Comparison of ENCODE assay signal across 18 cellular contexts in genomic region chr4:168388890-168389289, GRCh38.
DNase-seq lines count a peak whose midpoint lies in the region; ATAC-seq and TF ChIP-seq lines count a peak whose summit lies in the region.
"Had no signal": no experiment of that assay in that cellular context is flagged by ENCODE, and none has a peak within 500 bp of the region (broad histone marks: within the 10 kb centered on the region; RNA-seq: fewer than 3 reads in every experiment).

No MANE protein-coding gene starts in this region.

- no peak overlapping the region for H3K9ac ChIP-seq in SK-N-SH

- no peaks in the 10 kb centered on the region for H3K27me3 ChIP-seq in SK-N-SH (ENCODE audit: insufficient read depth)
- H3K27me3 ChIP-seq: cardiac muscle cell, right lobe of liver had no signal

- H3K4me3 ChIP-seq in SK-N-SH (ENCODE audit: low read depth in 2 of 2, low read length in 1 of 2) (no peak overlapping the region), fibroblast of mammary gland (ENCODE audit: control insufficient read depth, low read depth, low read length) (no peak overlapping the region)
- H3K4me3 ChIP-seq: cardiac muscle cell, lower lobe of right lung, right lobe of liver had no signal

- 50% methylated on average over 1 of the region's 1 CpG for WGBS in SK-N-SH (ENCODE audit: low lambda C conversion rate)

- peaks cover 7% of the 10 kb centered on the region for H3F3A ChIP-seq in SK-N-SH (replicated peaks; ENCODE audit: insufficient read depth)

- no peak overlapping the region for H3K4me2 ChIP-seq in SK-N-SH

- H3K9me2 ChIP-seq in SK-N-SH, result no peaks in the 10 kb centered on the region

- ATAC-seq in GM19328 (IDR thresholded peaks at IDR 0.05; ENCODE audit: unreplicated experiment), result no peak
- ATAC-seq in GM21360 (IDR thresholded peaks at IDR 0.05; ENCODE audit: unreplicated experiment), result no peak
- ATAC-seq: HepG2, lower lobe of right lung, right lobe of liver, WTC11 had no signal

- no peaks in the 10 kb centered on the region for H3K9me3 ChIP-seq in SK-N-SH
- H3K9me3 ChIP-seq: lower lobe of right lung, right lobe of liver had no signal

- DNase-seq in HCEC 1CT (peak; percentile 39), SK-N-SH (no peak), fibroblast of mammary gland (ENCODE audit: low read depth) (peak; percentile 68), renal cortical epithelial cell (ENCODE audit: low read depth) (peak; percentile 93)
- no peak for DNase-seq in effector CD8-positive, alpha-beta T cell (lab: John Stamatoyannopoulos, UW)
- DNase-seq: activated gamma-delta T cell treated with Interleukin-2 at 50 U/mL for 16 hours; lower lobe of right lung; NCI-H1092 treated with DMSO at 0.1 percent for 48 hours; NCI-H345; nephron progenitor cell; right lobe of liver; stimulated activated CD4-positive, alpha-beta T cell treated with anti-CD3 and anti-CD28 coated beads, Interleukin-4, amount 100 ng/mL, for 24 hours; trophoblast cell had no signal

- H3K27ac ChIP-seq in SK-N-SH (ENCODE audit: low read depth in 2 of 2, low read length in 1 of 2), result peak overlapping the region in 1 of 2 experiments; percentile 48; a peak in 2 of 4 replicates
- H3K27ac ChIP-seq: cardiac muscle cell, lower lobe of right lung, right lobe of liver had no signal

- H4K20me1 ChIP-seq in SK-N-SH (ENCODE audit: insufficient read depth), result no peaks in the 10 kb centered on the region

- no peak for TF ChIP-seq RAD21 in SK-N-SH (IDR thresholded peaks at IDR 0.05; ENCODE audit: low read length)

- H3K4me1 ChIP-seq in SK-N-SH (ENCODE audit: control insufficient read depth in 1 of 2, insufficient read depth in 2 of 2, low read depth in 1 of 2, low read length in 1 of 2), result 0 out of 4 replicates have a peak, but pooled peaks cover 0 to 5% of the 10 kb centered on the region in 2 experiments
- H3K4me1 ChIP-seq: lower lobe of right lung, right lobe of liver had no signal

- H3K79me2 ChIP-seq in SK-N-SH (ENCODE audit: insufficient read depth), result no peaks in the 10 kb centered on the region

- no peak for TF ChIP-seq EP300 in SK-N-SH (IDR thresholded peaks at IDR 0.05; ENCODE audit: borderline replicate concordance in 1 of 2, low read depth in 1 of 2, low read length in 1 of 2)

- POLR2A ChIA-PET in SK-N-SH (lab: Yijun Ruan, JAX), result no interaction called here

- no peak overlapping the region for H2AFZ ChIP-seq in SK-N-SH (ENCODE audit: low read depth)

- peaks cover 6% of the 10 kb centered on the region in 2 experiments for H3K36me3 ChIP-seq in SK-N-SH (replicated peaks in 1 of 2; ENCODE audit: control insufficient read depth in 1 of 2, insufficient read depth in 2 of 2, low read length in 1 of 2)
- H3K36me3 ChIP-seq: cardiac muscle cell had no signal

- CTCF ChIA-PET in SK-N-SH (lab: Yijun Ruan, JAX), result interaction anchor here (1.2 kb wide), 1 partner anchor 86 kb away, joined by 4 read pairs; no protein-coding TSS in a partner anchor

- TF ChIP-seq CTCF in SK-N-SH (IDR thresholded peaks at IDR 0.05), result no peak
- no peak for TF ChIP-seq CTCF in fibroblast of mammary gland (conservative IDR thresholded peaks at IDR 0.05; ENCODE audit: control insufficient read depth, insufficient read depth, low read depth, low read length)

TF ChIP-seq in SK-N-SH, 30 proteins besides CTCF, POLR2A, EP300 and RAD21:
- TF ChIP-seq ELF1 (IDR thresholded peaks at IDR 0.05) (no peak), FOSL2 (IDR thresholded peaks at IDR 0.05; ENCODE audit: borderline replicate concordance, low read depth) (peak; percentile 38; the same call in 1 of the 2 replicates)

Comparison
In these comparisons a context has a peak if more than half of its experiments do, and no peak if none do; other contexts are left out.
1. DNase-seq: peak in HCEC 1CT (single experiment), fibroblast of mammary gland (single experiment) and renal cortical epithelial cell (single experiment); none in SK-N-SH (single experiment) and effector CD8-positive, alpha-beta T cell (single experiment).